ENCODE assay signal across 29 cellular contexts in the genomic region with DNA sequence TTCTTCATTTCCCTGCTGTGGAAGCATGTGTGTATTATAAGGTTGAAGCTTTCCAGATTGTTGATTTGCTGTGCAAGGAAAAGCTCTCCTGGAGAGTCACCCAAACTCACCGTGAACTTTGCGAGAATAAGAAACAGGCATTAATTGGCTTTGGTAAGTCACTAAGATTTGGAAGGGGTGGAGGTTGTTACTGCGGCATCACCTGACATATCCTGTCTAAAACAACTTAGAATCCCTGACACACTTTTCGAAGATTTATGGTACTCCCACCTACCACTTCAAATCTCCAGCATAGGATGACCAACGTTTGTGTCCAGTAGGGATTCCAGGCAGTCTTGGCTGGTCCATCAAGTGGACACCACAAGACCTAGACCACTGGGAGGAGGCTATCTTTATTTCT.
"Had no signal": no experiment of that assay in that cellular context is flagged by ENCODE, and none has a peak within 500 bp of the region (broad histone marks: within the 10 kb centered on the region; RNA-seq: fewer than 3 reads in every experiment).

No MANE protein-coding gene starts in this region.

- H3K4me3 ChIP-seq: ascending aorta had no signal

- H3K36me3 ChIP-seq: ascending aorta, WERI-Rb-1 had no signal

- H3K27me3 ChIP-seq: ascending aorta had no signal

- ATAC-seq: activated CD4-positive, alpha-beta T cell treated with anti-CD3 and anti-CD28 coated beads for 36 hours; activated CD4-positive, CD25-positive, alpha-beta regulatory T cell treated with anti-CD3 and anti-CD28 coated beads, Interleukin-2, amount 50 U/mL, for 24 hours; activated CD8-positive, alpha-beta memory T cell treated with anti-CD3 and anti-CD28 coated beads, Interleukin-2, amount 10 ng/mL, durations not matched to agents 7 days and 5 days; activated CD8-positive, alpha-beta T cell treated with anti-CD3 and anti-CD28 coated beads, Interleukin-2, amount 10 ng/mL, durations not matched to agents 7 days and 5 days; activated naive CD8-positive, alpha-beta T cell treated with anti-CD3 and anti-CD28 coated beads, Interleukin-2, amount 50 U/mL, for 24 hours; T-cell; T-helper 17 cell; WTC11 had no signal

- DNase-seq: activated CD4-positive, alpha-beta memory T cell treated with anti-CD3 and anti-CD28 coated beads, Interleukin-2, amount 10 ng/mL, durations not matched to agents 7 days and 5 days; activated CD4-positive, alpha-beta T cell treated with anti-CD3 and anti-CD28 coated beads for 1 hour; activated CD4-positive, alpha-beta T cell treated with anti-CD3 and anti-CD28 coated beads for 36 hours; activated CD4-positive, alpha-beta T cell treated with anti-CD3 and anti-CD28 coated beads for 48 hours; activated CD4-positive, alpha-beta T cell treated with anti-CD3 and anti-CD28 coated beads, Interleukin-2, amount 10 ng/mL, durations not matched to agents 7 days and 5 days; activated CD4-positive, alpha-beta T cell treated with anti-CD3 and anti-CD28 coated beads, Interleukin-2, amount 50 U/mL, for 48 hours; activated CD4-positive, CD25-positive, alpha-beta regulatory T cell; activated CD8-positive, alpha-beta memory T cell treated with anti-CD3 and anti-CD28 coated beads for 24 hours; activated CD8-positive, alpha-beta memory T cell treated with anti-CD3 and anti-CD28 coated beads, Interleukin-2, amount 10 ng/mL, durations not matched to agents 7 days and 5 days; activated CD8-positive, alpha-beta memory T cell treated with anti-CD3 and anti-CD28 coated beads, Interleukin-2, amount 50 U/mL, for 48 hours; activated CD8-positive, alpha-beta T cell treated with anti-CD3 and anti-CD28 coated beads, Interleukin-2, amount 10 ng/mL, durations not matched to agents 7 days and 5 days; activated effector memory CD4-positive, alpha-beta T cell treated with Interleukin-2 at 50 U/mL for 16 hours; activated gamma-delta T cell; activated naive CD4-positive, alpha-beta T cell treated with anti-CD3 and anti-CD28 coated beads, Interleukin-2, amount 10 ng/mL, durations not matched to agents 7 days and 5 days; activated naive CD4-positive, alpha-beta T cell treated with Interleukin-2 at 50 U/mL for 16 hours; activated naive CD8-positive, alpha-beta T cell treated with anti-CD3 and anti-CD28 coated beads, Interleukin-2, amount 10 ng/mL, durations not matched to agents 7 days and 5 days; activated naive CD8-positive, alpha-beta T cell treated with anti-CD3 and anti-CD28 coated beads, Interleukin-2, amount 50 U/mL, for 24 hours; activated T-cell treated with anti-CD3 and anti-CD28 coated beads, Interleukin-2, amount 50 U/mL, for 24 hours; activated T-cell treated with anti-CD3 and anti-CD28 coated beads, Interleukin-2, amount 50 U/mL, for 48 hours; amygdala; anterior cingulate cortex; central memory CD4-positive, alpha-beta T cell; T-cell; T-helper 17 cell; T1000; WERI-Rb-1 had no signal

- H3K4me1 ChIP-seq: ascending aorta had no signal

- H3K27ac ChIP-seq: ascending aorta, WERI-Rb-1 had no signal
